ENCODE assay signal across 17 cellular contexts in the genomic region with DNA sequence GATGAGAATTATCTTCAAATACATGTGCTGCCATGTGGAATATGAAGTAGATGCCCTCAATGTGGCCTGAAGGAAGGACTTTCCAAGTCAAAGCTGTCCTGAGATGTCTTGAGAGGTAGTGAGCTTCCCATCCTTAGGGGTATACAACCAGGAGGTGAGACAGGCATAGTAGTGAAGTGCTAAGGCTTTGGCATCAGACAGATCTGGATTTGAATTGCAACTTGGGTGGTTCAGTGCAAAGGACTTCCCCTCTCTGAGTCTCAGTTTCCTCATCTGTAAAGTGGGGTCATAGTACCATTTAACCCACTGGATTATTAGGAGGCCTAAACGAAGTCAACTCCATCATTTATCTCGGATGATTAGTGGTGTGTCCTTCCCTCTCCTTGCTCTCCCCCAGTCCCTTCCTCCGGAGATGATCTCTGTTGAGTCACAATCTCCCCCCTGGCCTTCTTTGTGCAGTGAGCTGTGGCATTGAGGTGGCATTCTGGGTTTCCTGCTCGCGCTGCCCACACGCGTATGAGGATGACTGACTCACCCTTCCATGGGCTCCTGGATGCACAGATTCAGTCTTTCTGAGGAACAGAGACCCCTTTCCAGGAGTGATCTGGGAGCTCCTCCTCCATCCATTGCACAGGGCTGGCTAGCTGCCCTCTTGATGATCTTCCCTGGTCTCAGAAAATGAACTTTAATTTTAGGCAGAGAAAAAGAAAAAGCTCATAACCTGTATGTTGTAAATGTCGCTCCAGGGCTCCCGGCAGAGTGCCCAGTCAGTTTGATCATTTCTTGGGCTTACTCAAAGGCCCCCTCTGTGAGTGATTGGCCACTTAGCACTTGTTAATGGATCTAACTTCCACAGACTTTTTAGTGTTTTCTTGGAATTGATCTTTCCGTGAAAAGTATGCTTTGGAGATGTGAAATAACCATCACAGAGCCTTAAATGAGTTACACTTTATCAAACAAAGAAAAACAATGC.
DNase-seq lines count a peak whose midpoint lies in the region; ATAC-seq, FAIRE-seq and TF ChIP-seq lines count a peak whose summit lies in the region.
"Had no signal": no experiment of that assay in that cellular context is flagged by ENCODE, and none has a peak within 500 bp of the region (broad histone marks: within the 10 kb centered on the region; RNA-seq: fewer than 3 reads in every experiment).

No MANE protein-coding gene starts in this region.

- no peak for TF ChIP-seq RAD21 in K562 (CRISPR knock-in tag; conservative IDR thresholded peaks at IDR 0.05 in 1 of 2, IDR thresholded peaks at IDR 0.05 in 1 of 2)

- in situ Hi-C loops in Caki2 (cut with HindIII; ENCODE audit: low pct_unique_long_range_greater_than_20kb, low sequenced_read_pairs): no loop called here
- in situ Hi-C loops in K562 (cut with MboI): no loop called here

- TF ChIP-seq CTCF in K562 (IDR thresholded peaks at IDR 0.05 in 2 of 3, conservative IDR thresholded peaks at IDR 0.05 in 1 of 3; ENCODE audit: insufficient read depth in 2 of 3, low read depth in 1 of 3, low read length in 3 of 3) (no peak), upper lobe of left lung (IDR thresholded peaks at IDR 0.05) (no peak), tibial nerve (IDR thresholded peaks at IDR 0.05) (no peak)

- H3K4me1 Mint-ChIP-seq in naive thymus-derived CD4-positive, alpha-beta T cell: no peaks in the 10 kb centered on the region
- H3K4me1 Mint-ChIP-seq: T-helper 17 cell had no signal

- BruUV-seq in K562 (replicated peaks; lab: Mats Ljungman, UMichigan): no TSS peak

- no peak overlapping the region for H2AFZ ChIP-seq in K562 (ENCODE audit: low read depth, low read length)

- H3K27me3 ChIP-seq in K562 (ENCODE audit: control insufficient read depth in 2 of 2, insufficient read depth in 2 of 2, low read length in 2 of 2) (peaks cover 0 to 3% of the 10 kb centered on the region in 2 experiments; a peak in 2 of 5 replicates), upper lobe of left lung (no peaks in the 10 kb centered on the region), tibial nerve (no peaks in the 10 kb centered on the region)
- no peaks in the 10 kb centered on the region for H3K27me3 ChIP-seq in naive thymus-derived CD4-positive, alpha-beta T cell (ENCODE audit: control insufficient read depth in 2 of 2, insufficient read depth in 2 of 2, low read length in 2 of 2)

- H3K27ac Mint-ChIP-seq in naive thymus-derived CD4-positive, alpha-beta T cell: no peak overlapping the region
- H3K27ac Mint-ChIP-seq: dendritic cell treated with granulocyte-macrophage colony-stimulating factor and Interleukin-4, amounts not matched to agents 40 ng/mL and 50 ng/mL, for 4 days; T-helper 17 cell had no signal

- H3K4me3 ChIP-seq in K562 (no peak overlapping the region), upper lobe of left lung (no peak overlapping the region), tibial nerve (no peak overlapping the region)
- no peak overlapping the region for H3K4me3 ChIP-seq in naive thymus-derived CD4-positive, alpha-beta T cell (ENCODE audit: low read length)
- H3K4me3 ChIP-seq: mucosa of descending colon had no signal

- ATAC-seq in K562 (no peak), upper lobe of left lung (ENCODE audit: low FRiP score in 2 of 2) (no peak)
- ATAC-seq in naive thymus-derived CD4-positive, alpha-beta T cell: no peak
- ATAC-seq: mucosa of descending colon, T-helper 17 cell had no signal

- POLR2A ChIA-PET in K562 (lab: Yijun Ruan, JAX): no interaction called here
- POLR2A ChIA-PET in naive thymus-derived CD4-positive, alpha-beta T cell (lab: Charles Lee): no interaction called here

- H3K4me3 Mint-ChIP-seq in naive thymus-derived CD4-positive, alpha-beta T cell: no peak overlapping the region
- H3K4me3 Mint-ChIP-seq: dendritic cell treated with granulocyte-macrophage colony-stimulating factor and Interleukin-4, amounts not matched to agents 40 ng/mL and 50 ng/mL, for 4 days; T-helper 17 cell had no signal

- CTCF ChIA-PET in K562 (lab: Yijun Ruan, JAX; ENCODE audit: low intra/inter-chr PET ratio): no interaction called here
- CTCF ChIA-PET in naive thymus-derived CD4-positive, alpha-beta T cell (lab: Charles Lee): no interaction called here

- no peaks in the 10 kb centered on the region for H3K79me2 ChIP-seq in K562 (ENCODE audit: control insufficient read depth, insufficient read depth, low read length)

- no peak overlapping the region for H3K4me2 ChIP-seq in K562 (ENCODE audit: insufficient read depth, low read length)

- no peak for TF ChIP-seq EP300 in K562 (IDR thresholded peaks at IDR 0.05; ENCODE audit: low read length)
- TF ChIP-seq EP300 in upper lobe of left lung (IDR thresholded peaks at IDR 0.05): no peak
- no peak for TF ChIP-seq EP300 in tibial nerve (IDR thresholded peaks at IDR 0.05)

- H3K4me1 ChIP-seq in K562 (replicated peaks in 1 of 2; ENCODE audit: control insufficient read depth in 2 of 2, insufficient read depth in 2 of 2, low read length in 2 of 2) (no peaks in the 10 kb centered on the region), upper lobe of left lung (no peaks in the 10 kb centered on the region), tibial nerve (no peaks in the 10 kb centered on the region)
- H3K4me1 ChIP-seq in naive thymus-derived CD4-positive, alpha-beta T cell (ENCODE audit: control insufficient read depth in 2 of 2, insufficient read depth in 2 of 2, low read length in 2 of 2): no peaks in the 10 kb centered on the region

- peaks cover 0 to 9% (median 3%) of the 10 kb centered on the region in 11 donors for H3K9me3 Mint-ChIP-seq in naive thymus-derived CD4-positive, alpha-beta T cell
- H3K9me3 Mint-ChIP-seq: dendritic cell treated with granulocyte-macrophage colony-stimulating factor and Interleukin-4, amounts not matched to agents 40 ng/mL and 50 ng/mL, for 4 days had no signal

- H3K9me1 ChIP-seq in K562 (ENCODE audit: control insufficient read depth, insufficient read depth, low read length): no peaks in the 10 kb centered on the region

- H3K27me3 Mint-ChIP-seq in naive thymus-derived CD4-positive, alpha-beta T cell: peaks cover 4 to 31% (median 14%) of the 10 kb centered on the region in 5 donors

- H3K27ac ChIP-seq in K562 (ENCODE audit: extremely low read depth, low read depth, low read length) (no peak overlapping the region), upper lobe of left lung (no peak overlapping the region), tibial nerve (no peak overlapping the region)
- H3K27ac ChIP-seq in naive thymus-derived CD4-positive, alpha-beta T cell (ENCODE audit: low read depth, low read length): no peak overlapping the region

- intact Hi-C loops in K562 (cut with micrococcal nuclease): no loop called here
- intact Hi-C loops in naive thymus-derived CD4-positive, alpha-beta T cell (cut with micrococcal nuclease): no loop called here

- H4K20me1 ChIP-seq in K562 (replicated peaks; ENCODE audit: control insufficient read depth, insufficient read depth, low read length): peaks cover 3% of the 10 kb centered on the region; the same call in 1 of the 2 replicates

- H3K9me3 ChIP-seq in K562 (replicated peaks; ENCODE audit: control insufficient read depth, insufficient read depth, low read depth, low read length) (no peaks in the 10 kb centered on the region), upper lobe of left lung (no peaks in the 10 kb centered on the region), tibial nerve (no peaks in the 10 kb centered on the region)
- H3K9me3 ChIP-seq in naive thymus-derived CD4-positive, alpha-beta T cell (ENCODE audit: control insufficient read depth in 2 of 3, low read length in 3 of 3): no peaks in the 10 kb centered on the region
- H3K9me3 ChIP-seq: mucosa of descending colon had no signal

- TF ChIP-seq POLR2A in K562 (conservative IDR thresholded peaks at IDR 0.05) (no peak), upper lobe of left lung (IDR thresholded peaks at IDR 0.05) (no peak), tibial nerve (IDR thresholded peaks at IDR 0.05) (no peak)

- DNase-seq in Caki2 (ENCODE audit: low read depth) (peak; percentile 90), M059J (ENCODE audit: low read depth) (peak; percentile 96), K562 (ENCODE audit: extremely low read depth in 1 of 4, low spot score in 3 of 4) (no peak), kidney glomerular epithelial cell (lab: John Stamatoyannopoulos, UW) (peak; percentile 85), upper lobe of left lung (no peak), tibial nerve (ENCODE audit: low spot score in 2 of 2) (no peak), SKM-1 (lab: John Stamatoyannopoulos, UW; ENCODE audit: unreplicated experiment) (no peak)
- no peak for DNase-seq in naive thymus-derived CD4-positive, alpha-beta T cell
- DNase-seq: activated effector memory CD4-positive, alpha-beta T cell treated with anti-CD3 and anti-CD28 coated beads, Interleukin-2, amount 50 U/mL, for 16 hours; HCEC 1CT; mucosa of descending colon; NCI-H1092; NCI-H82; stimulated activated CD4-positive, alpha-beta T cell treated with anti-CD3 and anti-CD28 coated beads, Interleukin-4, amount 100 ng/mL, for 1 hour; T-helper 17 cell had no signal

- under 1% methylated on average over 10 of the region's 10 CpGs for WGBS in K562 (ENCODE audit: insufficient coverage, low coverage, missing lambda C conversion rate)
- 71 to 78% methylated on average over 10 of the region's 10 CpGs for WGBS in upper lobe of left lung, 2 donors
- WGBS in tibial nerve, 2 donors: 64 to 73% methylated on average over 10 of the region's 10 CpGs

- no peak for FAIRE-seq in K562 (lab: Jason Lieb, UNC)
- FAIRE-seq: D721Med had no signal

- H3K36me3 Mint-ChIP-seq in naive thymus-derived CD4-positive, alpha-beta T cell: no peaks in the 10 kb centered on the region

- H3K36me3 ChIP-seq in K562 (ENCODE audit: control insufficient read depth, insufficient read depth, low read length) (no peaks in the 10 kb centered on the region), upper lobe of left lung (no peaks in the 10 kb centered on the region), tibial nerve (no peaks in the 10 kb centered on the region)
- no peaks in the 10 kb centered on the region for H3K36me3 ChIP-seq in naive thymus-derived CD4-positive, alpha-beta T cell (ENCODE audit: control insufficient read depth in 2 of 3, insufficient read depth in 3 of 3, low read length in 3 of 3)

- no peak overlapping the region for H3K9ac ChIP-seq in K562 (ENCODE audit: insufficient read depth in 1 of 2, low read depth in 2 of 2, low read length in 2 of 2)

TF ChIP-seq in K562, 482 proteins besides CTCF, POLR2A, EP300 and RAD21 (continues in another document):
- TF ChIP-seq, protein P1, sequence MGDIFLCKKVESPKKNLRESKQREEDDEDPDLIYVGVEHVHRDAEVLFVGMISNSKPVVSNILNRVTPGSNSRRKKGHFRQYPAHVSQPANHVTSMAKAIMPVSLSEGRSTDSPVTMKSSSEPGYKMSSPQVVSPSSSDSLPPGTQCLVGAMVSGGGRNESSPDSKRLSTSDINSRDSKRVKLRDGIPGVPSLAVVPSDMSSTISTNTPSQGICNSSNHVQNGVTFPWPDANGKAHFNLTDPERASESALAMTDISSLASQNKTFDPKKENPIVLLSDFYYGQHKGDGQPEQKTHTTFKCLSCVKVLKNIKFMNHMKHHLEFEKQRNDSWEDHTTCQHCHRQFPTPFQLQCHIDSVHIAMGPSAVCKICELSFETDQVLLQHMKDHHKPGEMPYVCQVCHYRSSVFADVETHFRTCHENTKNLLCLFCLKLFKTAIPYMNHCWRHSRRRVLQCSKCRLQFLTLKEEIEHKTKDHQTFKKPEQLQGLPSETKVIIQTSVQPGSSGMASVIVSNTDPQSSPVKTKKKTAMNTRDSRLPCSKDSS (IDR thresholded peaks at IDR 0.05; ENCODE audit: low read depth, partially characterized antibody): no peak

Comparison
In these comparisons a context has a peak if more than half of its experiments do, and no peak if none do; other contexts are left out.
1. DNase-seq: peak in Caki2 (single experiment), M059J (single experiment) and kidney glomerular epithelial cell (single experiment); none in K562 (0 of 4), upper lobe of left lung (0 of 2), tibial nerve (0 of 2), SKM-1 (single experiment) and naive thymus-derived CD4-positive, alpha-beta T cell (0 of 9).